In genomic region chr22:32757036-32757762, GRCh38 we compare ENCODE assay signal across 1 cellular context. TPM values are rescaled to one million over a fixed set of nuclear protein-coding genes. Genes with fewer than 3 reads are reported as not detected.
"Had no signal": no experiment of that assay in that cellular context is flagged by ENCODE, and none has a peak within 500 bp of the region (broad histone marks: within the 10 kb centered on the region; RNA-seq: fewer than 3 reads in every experiment).

No MANE protein-coding gene starts in this region.

RNA-seq across cellular contexts. Expression of gene TIMP3, which starts 44.3 kb away (rescaled TPM):
- polyA plus RNA-seq: naive thymus-derived CD8-positive, alpha-beta T cell had no signal
